ENCODE assay signal across 19 cellular contexts in the genomic region with DNA sequence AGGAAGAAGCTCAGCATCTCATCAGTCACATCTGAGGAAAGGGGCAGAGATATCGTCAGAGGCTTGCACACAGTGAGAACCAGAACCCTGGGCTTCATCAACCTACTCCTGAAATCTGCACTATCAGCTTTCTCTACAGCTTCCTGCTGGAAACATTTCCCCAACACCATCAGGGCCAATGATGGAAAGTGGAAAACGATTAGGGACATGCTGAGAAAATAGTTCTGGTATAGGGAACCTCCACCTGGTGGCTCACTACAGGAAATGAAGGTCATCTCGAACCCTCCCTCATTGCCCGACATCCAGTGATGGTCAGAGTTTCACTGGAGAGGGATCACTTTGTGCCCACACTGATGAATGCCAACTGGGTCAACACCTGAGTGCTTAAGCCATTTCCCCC. TPM values are rescaled to one million over a fixed set of nuclear protein-coding genes. Genes with fewer than 3 reads are reported as not detected.
DNase-seq lines count a peak whose midpoint lies in the region; ATAC-seq and TF ChIP-seq lines count a peak whose summit lies in the region.
"Had no signal": no experiment of that assay in that cellular context is flagged by ENCODE, and none has a peak within 500 bp of the region (broad histone marks: within the 10 kb centered on the region; RNA-seq: fewer than 3 reads in every experiment).

No MANE protein-coding gene starts in this region.

- DNase-seq in activated T-cell treated with anti-CD3 and anti-CD28 coated beads, Interleukin-2, amount 50 U/mL, for 24 hours, result no peak
- DNase-seq in activated T-cell treated with anti-CD3 and anti-CD28 coated beads for 4 hours (no peak), NCI-H1417 treated with DMSO at 0.1 percent for 48 hours (lab: John Stamatoyannopoulos, UW) (peak; percentile 57), endodermal cell (peak; percentile 40), DMS114 treated with DMSO at 0.1 percent for 48 hours (lab: John Stamatoyannopoulos, UW; ENCODE audit: unreplicated experiment) (no peak), NCI-H1092 treated with DMSO at 0.1 percent for 48 hours (lab: John Stamatoyannopoulos, UW) (no peak)
- DNase-seq: BE2C, Karpas-422, NCI-H1930, NCI-H446, NCI-H526, PC-9, RPMI8226, SHP77 had no signal

- H3K27ac ChIP-seq in endodermal cell (ENCODE audit: low read depth, low read length) (no peak overlapping the region), neutrophil (peak overlapping the region; percentile 28)
- H3K27ac ChIP-seq: PC-9, SK-N-MC had no signal

- no peaks in the 10 kb centered on the region for H3K27me3 ChIP-seq in endodermal cell (ENCODE audit: control insufficient read depth, insufficient read depth, low read length, poor library complexity, severe bottlenecking)
- H3K27me3 ChIP-seq in neutrophil, result no peaks in the 10 kb centered on the region
- H3K27me3 ChIP-seq: BE2C had no signal

- H3K9me3 ChIP-seq in endodermal cell (ENCODE audit: control insufficient read depth, low read length) (no peaks in the 10 kb centered on the region), neutrophil (no peaks in the 10 kb centered on the region)
- H3K9me3 ChIP-seq: BE2C had no signal

- H3K4me1 ChIP-seq in endodermal cell (ENCODE audit: control insufficient read depth, insufficient read depth, low read length) (no peaks in the 10 kb centered on the region), neutrophil (ENCODE audit: control insufficient read depth in 1 of 2, insufficient read depth in 1 of 2, low read depth in 1 of 2, low read length in 1 of 2) (peaks cover 30 to 31% of the 10 kb centered on the region in 2 experiments)
- H3K4me1 ChIP-seq: BE2C had no signal

- H3K4me3 ChIP-seq in endodermal cell (ENCODE audit: low read length) (no peak overlapping the region), neutrophil (ENCODE audit: low read depth in 1 of 2, low read length in 1 of 2) (no peak overlapping the region)
- H3K4me3 ChIP-seq: PC-9, SK-N-MC had no signal

- peaks cover 8% of the 10 kb centered on the region for H3K4me1 Mint-ChIP-seq in activated T-cell treated with anti-CD3 and anti-CD28 coated beads, Interleukin-2, amount 50 U/mL, for 24 hours (ENCODE audit: low read depth)
- no peaks in the 10 kb centered on the region for H3K4me1 Mint-ChIP-seq in endodermal cell

- H3K4me3 Mint-ChIP-seq in activated T-cell treated with anti-CD3 and anti-CD28 coated beads, Interleukin-2, amount 50 U/mL, for 24 hours, result no peak overlapping the region
- no peak overlapping the region for H3K4me3 Mint-ChIP-seq in endodermal cell
- H3K4me3 Mint-ChIP-seq: IgD-negative memory B cell had no signal

- no peak for ATAC-seq in HG02870 (IDR thresholded peaks at IDR 0.05; ENCODE audit: unreplicated experiment)

- WGBS in endodermal cell (ENCODE audit: insufficient coverage in 1 of 2, insufficient read length in 1 of 2), 2 experiments, result 92 to 100% methylated on average over 2 to 4 of the region's 4 CpGs

- peaks cover 100% of the 10 kb centered on the region for H3K36me3 Mint-ChIP-seq in activated T-cell treated with anti-CD3 and anti-CD28 coated beads, Interleukin-2, amount 50 U/mL, for 24 hours (ENCODE audit: low read depth)
- H3K36me3 Mint-ChIP-seq in endodermal cell (ENCODE audit: low read depth), result peaks cover 68% of the 10 kb centered on the region

- no peak overlapping the region for H3K9ac ChIP-seq in endodermal cell (ENCODE audit: extremely low read depth, low read length, poor library complexity, severe bottlenecking)

- H3K27me3 Mint-ChIP-seq in activated T-cell treated with anti-CD3 and anti-CD28 coated beads, Interleukin-2, amount 50 U/mL, for 24 hours, result no peaks in the 10 kb centered on the region
- no peaks in the 10 kb centered on the region for H3K27me3 Mint-ChIP-seq in endodermal cell (ENCODE audit: insufficient read depth)
- H3K27me3 Mint-ChIP-seq: IgD-negative memory B cell had no signal

- peak; percentile 17 for TF ChIP-seq CTCF in endodermal cell (conservative IDR thresholded peaks at IDR 0.05)
- no peak for TF ChIP-seq CTCF in neutrophil (IDR thresholded peaks at IDR 0.05)

- H3K9me3 Mint-ChIP-seq in activated T-cell treated with anti-CD3 and anti-CD28 coated beads, Interleukin-2, amount 50 U/mL, for 24 hours, result no peaks in the 10 kb centered on the region
- no peaks in the 10 kb centered on the region for H3K9me3 Mint-ChIP-seq in endodermal cell
- H3K9me3 Mint-ChIP-seq: IgD-negative memory B cell had no signal

- H3K27ac Mint-ChIP-seq in activated T-cell treated with anti-CD3 and anti-CD28 coated beads, Interleukin-2, amount 50 U/mL, for 24 hours, result peak overlapping the region; percentile 56
- H3K27ac Mint-ChIP-seq in endodermal cell, result no peak overlapping the region
- H3K27ac Mint-ChIP-seq: IgD-negative memory B cell had no signal

- H3K36me3 ChIP-seq in endodermal cell (ENCODE audit: control insufficient read depth, insufficient read depth, low read length), result peaks cover 77% of the 10 kb centered on the region
- H3K36me3 ChIP-seq in neutrophil, result peaks cover 100% of the 10 kb centered on the region

RNA-seq across cellular contexts. Expression of a gene that starts 43.0 kb away (rescaled TPM):
- total RNA-seq in endodermal cell, result under 1 TPM in 1 of 2 donors, not detected in 1; 0.24 TPM
- 0.25 TPM for polyA plus RNA-seq in endodermal cell (2013, experiment 1 of 2)
- polyA plus RNA-seq in endodermal cell (2013, experiment 2 of 2), result 0.17 TPM
- total RNA-seq: M059J, PC-9 had no signal
- polyA plus RNA-seq: IgD-negative memory B cell had no signal

Comparison
In these comparisons a context has a peak if more than half of its experiments do, and no peak if none do; other contexts are left out.
1. DNase-seq: peak in NCI-H1417 treated with DMSO at 0.1 percent for 48 hours (single experiment) and endodermal cell (single experiment); none in activated T-cell treated with anti-CD3 and anti-CD28 coated beads, Interleukin-2, amount 50 U/mL, for 24 hours (single experiment), activated T-cell treated with anti-CD3 and anti-CD28 coated beads for 4 hours (single experiment), DMS114 treated with DMSO at 0.1 percent for 48 hours (single experiment) and NCI-H1092 treated with DMSO at 0.1 percent for 48 hours (single experiment).